ENCODE assay signal across 18 cellular contexts in genomic region chr11:41459602-41460405, GRCh38. TPM values are rescaled to one million over a fixed set of nuclear protein-coding genes. Genes with fewer than 3 reads are reported as not detected.
DNase-seq lines count a peak whose midpoint lies in the region; ATAC-seq, FAIRE-seq and TF ChIP-seq lines count a peak whose summit lies in the region.
"Had no signal": no experiment of that assay in that cellular context is flagged by ENCODE, and none has a peak within 500 bp of the region (broad histone marks: within the 10 kb centered on the region; RNA-seq: fewer than 3 reads in every experiment).

Gene LRRC4C (minus strand): TSS chr11:41459652.

- TF ChIP-seq EP300 in H1 (IDR thresholded peaks at IDR 0.05; ENCODE audit: borderline replicate concordance in 1 of 2, low read depth in 2 of 2, low read length in 2 of 2) (no peak), neural cell (conservative IDR thresholded peaks at IDR 0.05; ENCODE audit: poor library complexity, severe bottlenecking) (no peak)

- intact Hi-C loops in lower leg skin (cut with DNase I; ENCODE audit: low total_unique reads), result no loop called here

- H2BK12ac ChIP-seq in H1 (ENCODE audit: low read depth, low read length), result peak within 1 kb of the TSS; percentile 45; the same call in 1 of the 2 replicates

- H2AFZ ChIP-seq in H1 (ENCODE audit: low read length), result peak within 1 kb of the TSS; percentile 82
- H2AFZ ChIP-seq in neural cell (ENCODE audit: low read depth, low read length), result no peak within 1 kb of the TSS

- TF ChIP-seq RAD21 in H1 (IDR thresholded peaks at IDR 0.05 in 1 of 2, conservative IDR thresholded peaks at IDR 0.05 in 1 of 2; ENCODE audit: low read depth in 2 of 2, low read length in 2 of 2) (no peak), neural cell (conservative IDR thresholded peaks at IDR 0.05) (no peak)

- H2BK15ac ChIP-seq in H1 (ENCODE audit: low read length), result no peak within 1 kb of the TSS

- H3K23me2 ChIP-seq in H1 (ENCODE audit: low read depth, low read length), result no peaks in the 10 kb centered on the region; the same call in 1 of the 2 replicates

- H3K4me2 ChIP-seq in H1 (ENCODE audit: insufficient read depth in 1 of 2, low read depth in 2 of 2, low read length in 2 of 2), result peak within 1 kb of the TSS; percentile 55 to 81
- no peak within 1 kb of the TSS for H3K4me2 ChIP-seq in neural cell (ENCODE audit: low read length)

- no peak for FAIRE-seq in H1 (lab: Jason Lieb, UNC)

- H3K9ac ChIP-seq in H1 (replicated peaks in 1 of 4; ENCODE audit: extremely low read depth in 1 of 4, low read depth in 3 of 4, low read length in 3 of 4), result peak within 1 kb of the TSS in 1 of 4 experiments; percentile 4; a peak in 1 of 7 replicates
- peak within 1 kb of the TSS; percentile 37 for H3K9ac ChIP-seq in neural cell (ENCODE audit: low read length)

- H3F3A ChIP-seq in neural cell (ENCODE audit: insufficient read depth, low read length, poor library complexity, severe bottlenecking), result no peaks in the 10 kb centered on the region

- DNase-seq in AG04449 (ENCODE audit: low read depth, low spot score), result no peak
- DNase-seq in NCI-H774 (lab: John Stamatoyannopoulos, UW), result peak; percentile 19
- peak in 1 of 2 experiments; percentile 52 for DNase-seq in H1 (ENCODE audit: low read depth in 1 of 2, low spot score in 2 of 2)
- no peak for DNase-seq in stimulated activated naive CD8-positive, alpha-beta T cell treated with anti-CD3 and anti-CD28 coated beads, Interleukin-15, Interleukin-2, amounts not matched to agents 100 U/mL and 50 U/mL, for 24 hours
- no peak for DNase-seq in lower leg skin (ENCODE audit: low spot score in 2 of 2)
- DNase-seq in activated CD4-positive, alpha-beta T cell treated with anti-CD3 and anti-CD28 coated beads, Interleukin-2, amount 50 U/mL, for 48 hours, result no peak
- DNase-seq: Calu3; central memory CD4-positive, alpha-beta T cell; IMR-90; left ventricle myocardium inferior; naive thymus-derived CD8-positive, alpha-beta T cell; NCI-H226; OCI-M1; stimulated activated naive B cell treated with anti-CD40 and anti-IgM and Interleukin-4, amounts not matched to agents 10 μg/mL and 1 μg/mL and 100 μg/mL, for 72 hours had no signal

- no peak within 1 kb of the TSS for H4K91ac ChIP-seq in H1 (replicated peaks; ENCODE audit: insufficient read length, low read length)

- no peak within 1 kb of the TSS for H3K4ac ChIP-seq in H1 (replicated peaks; ENCODE audit: insufficient read length, low read depth, low read length)

- H3K79me1 ChIP-seq in H1 (ENCODE audit: low read depth, low read length), result no peaks in the 10 kb centered on the region

- H3K14ac ChIP-seq in H1 (ENCODE audit: insufficient read length), result peak within 1 kb of the TSS; percentile 14

- H3K4me3 ChIP-seq in AG04449 (ENCODE audit: low read depth, low read length) (peak within 1 kb of the TSS; percentile 7), H1 (ENCODE audit: extremely low read depth in 1 of 4, insufficient read depth in 2 of 4, low read depth in 3 of 4, low read length in 4 of 4) (peak within 1 kb of the TSS in 2 of 4 experiments; percentile 27 to 47; a peak in 3 of 8 replicates), neural cell (ENCODE audit: low read length) (peak within 1 kb of the TSS; percentile 45), lower leg skin (ENCODE audit: low read depth, poor library complexity, severe bottlenecking) (no peak within 1 kb of the TSS)
- H3K4me3 ChIP-seq: left ventricle myocardium inferior had no signal

- H3K23ac ChIP-seq in H1 (ENCODE audit: insufficient read length), result no peak within 1 kb of the TSS

- 66% methylated on average over 17 of the region's 19 CpGs; no CpG with 5 or more reads in 1 of the 2 experiments for WGBS in H1 (ENCODE audit: extremely low coverage in 1 of 2, insufficient coverage in 1 of 2, insufficient read length in 1 of 2, insufficient replicate concordance in 2 of 2, low coverage in 1 of 2, low lambda C conversion rate in 2 of 2, missing lambda C conversion rate in 1 of 2), 2 experiments
- WGBS in lower leg skin, 2 donors, result 3 to 5% methylated on average over 19 of the region's 19 CpGs

- H3K27me3 ChIP-seq in H1 (replicated peaks in 1 of 4; ENCODE audit: control insufficient read depth in 3 of 4, extremely low read depth in 1 of 4, insufficient read depth in 3 of 4, low read length in 3 of 4), result no peaks in the 10 kb centered on the region
- H3K27me3 ChIP-seq in neural cell (ENCODE audit: insufficient read depth, low read depth, low read length), result no peaks in the 10 kb centered on the region

- no peak within 1 kb of the TSS for H2AK5ac ChIP-seq in H1 (ENCODE audit: low read depth, low read length)

- H3K36me3 ChIP-seq in H1 (ENCODE audit: control insufficient read depth in 2 of 4, insufficient read depth in 4 of 4, low read length in 3 of 4), result no peaks in the 10 kb centered on the region
- no peaks in the 10 kb centered on the region for H3K36me3 ChIP-seq in neural cell (ENCODE audit: insufficient read depth, low read length)
- H3K36me3 ChIP-seq: left ventricle myocardium inferior had no signal

- H3K79me2 ChIP-seq in H1 (ENCODE audit: control insufficient read depth in 1 of 2, insufficient read depth in 2 of 2, low read length in 2 of 2) (no peaks in the 10 kb centered on the region), neural cell (replicated peaks; ENCODE audit: insufficient read depth, low read length) (no peaks in the 10 kb centered on the region)

- POLR2A ChIA-PET in AG04449 (lab: Yijun Ruan, JAX), result no interaction called here
- POLR2A ChIA-PET in H1 (lab: Charles Lee; ENCODE audit: partially characterized antibody), result no interaction called here

- H3K4me1 ChIP-seq in H1 (replicated peaks in 1 of 4; ENCODE audit: control insufficient read depth in 3 of 4, insufficient read depth in 4 of 4, low read length in 3 of 4), result peaks cover 2 to 27% (median 11%) of the 10 kb centered on the region in 4 experiments; a peak in 6 of 7 replicates
- H3K4me1 ChIP-seq: left ventricle myocardium inferior had no signal

- H2BK20ac ChIP-seq in H1 (ENCODE audit: low read length), result peak within 1 kb of the TSS; percentile 28; the same call in 1 of the 2 replicates

- peak within 1 kb of the TSS; percentile 17 for H3K18ac ChIP-seq in H1 (ENCODE audit: extremely low read depth, low read length)

- CTCF ChIA-PET in AG04449 (lab: Yijun Ruan, JAX), result interaction anchor here (0.9 to 2.4 kb wide), 8 partner anchors 10 to 1066 kb away, joined by 3 to 27 read pairs (median 4); no protein-coding TSS in a partner anchor
- CTCF ChIA-PET in H1 (lab: Charles Lee; ENCODE audit: partially characterized antibody), result interaction anchor here (0.5 to 3.4 kb wide), 22 partner anchors 10 to 1897 kb away, joined by 3 to 17 read pairs (median 4); no protein-coding TSS in a partner anchor

- ATAC-seq in stimulated activated naive CD8-positive, alpha-beta T cell treated with anti-CD3 and anti-CD28 coated beads, Interleukin-15, Interleukin-2, amounts not matched to agents 100 U/mL and 50 U/mL, for 24 hours, result no peak
- no peak for ATAC-seq in GM18861 (IDR thresholded peaks at IDR 0.05; ENCODE audit: unreplicated experiment)
- ATAC-seq: activated CD4-positive, CD25-positive, alpha-beta regulatory T cell treated with anti-CD3 and anti-CD28 coated beads, Interleukin-2, amount 50 U/mL, for 24 hours; activated naive CD4-positive, alpha-beta T cell treated with anti-CD3 and anti-CD28 coated beads, Interleukin-2, amount 50 U/mL, for 72 hours; naive thymus-derived CD8-positive, alpha-beta T cell; stimulated activated naive B cell treated with anti-CD40 and anti-IgM and Interleukin-4, amounts not matched to agents 10 μg/mL and 1 μg/mL and 100 μg/mL, for 72 hours had no signal

- no peaks in the 10 kb centered on the region for H4K20me1 ChIP-seq in H1 (replicated peaks in 1 of 2; ENCODE audit: control insufficient read depth in 1 of 2, insufficient read depth in 2 of 2, low read length in 2 of 2)
- H4K20me1 ChIP-seq in neural cell (ENCODE audit: insufficient read depth), result no peaks in the 10 kb centered on the region

- H3K9me3 ChIP-seq in H1 (ENCODE audit: insufficient read depth in 2 of 2, low read depth in 1 of 2, low read length in 1 of 2), result no peaks in the 10 kb centered on the region
- no peaks in the 10 kb centered on the region for H3K9me3 ChIP-seq in neural cell (ENCODE audit: low read length)

- H4K8ac ChIP-seq in H1 (ENCODE audit: extremely low read depth, insufficient read depth, low read length), result no peak within 1 kb of the TSS

- H4K5ac ChIP-seq in H1 (ENCODE audit: insufficient read length, low read depth, low read length), result peak within 1 kb of the TSS; percentile 51

- H3K27ac ChIP-seq in H1 (ENCODE audit: low read depth, low read length), result no peak within 1 kb of the TSS
- no peak within 1 kb of the TSS for H3K27ac ChIP-seq in neural cell (ENCODE audit: low read length)
- H3K27ac ChIP-seq: left ventricle myocardium inferior had no signal

- TF ChIP-seq CTCF in AG04449 (IDR thresholded peaks at IDR 0.05; ENCODE audit: insufficient read depth, low read length, missing control alignments), result no peak
- TF ChIP-seq CTCF in H1 (IDR thresholded peaks at IDR 0.05; ENCODE audit: control extremely low read depth in 1 of 3, insufficient read depth in 1 of 3, low read depth in 1 of 3, low read length in 3 of 3), result no peak
- TF ChIP-seq CTCF in neural cell (IDR thresholded peaks at IDR 0.05; ENCODE audit: poor library complexity, severe bottlenecking), result no peak
- no peak for TF ChIP-seq CTCF in lower leg skin (IDR thresholded peaks at IDR 0.05)

- no peak within 1 kb of the TSS for H2BK120ac ChIP-seq in H1 (replicated peaks; ENCODE audit: low read depth, low read length)

- H2BK5ac ChIP-seq in H1 (ENCODE audit: low read depth, low read length), result peak within 1 kb of the TSS; percentile 8; the same call in 1 of the 2 replicates

- no peak within 1 kb of the TSS for H3K56ac ChIP-seq in H1 (replicated peaks; ENCODE audit: insufficient read length, low read depth, low read length)

- no peak for TF ChIP-seq POLR2A in H1 (IDR thresholded peaks at IDR 0.05; ENCODE audit: control extremely low read depth in 1 of 2, low read depth in 2 of 2, low read length in 2 of 2)
- TF ChIP-seq POLR2A in lower leg skin (IDR thresholded peaks at IDR 0.05), result no peak

- H3K9me2 ChIP-seq in neural cell (ENCODE audit: insufficient read depth, low read length), result no peaks in the 10 kb centered on the region

RNA-seq across cellular contexts. Expression of gene LRRC4C, which starts in this region (rescaled TPM):
- total RNA-seq in H1 (2021; fragmentation: NEBNext Ultra II Directional; extraction: Animal tissue kit (Norgen Biotek cat#: 25700)), result 1.9 and 2.2 TPM in 2 replicates
- polyA plus RNA-seq in H1 (2011; rRNA removed) (0.23 and 0.25 TPM in 2 replicates), neural cell (21.3 and 24.3 TPM in 2 replicates)
- polyA plus RNA-seq in H1 (2011; cell fraction: cytosol; rRNA removed), result 0.13 TPM
- polyA plus RNA-seq in H1 (2011; cell fraction: nucleus; rRNA removed), result 0.10 TPM
- polyA plus RNA-seq in H1 (2012, experiment 1 of 2), result 0.12 to 0.37 TPM (median 0.25 TPM) in 4 replicates
- not detected for polyA plus RNA-seq in H1 (2012, experiment 2 of 2)
- polyA plus RNA-seq in H1 (2013, experiment 1 of 2), result 0.51 TPM
- 0.31 TPM for polyA plus RNA-seq in H1 (2013, experiment 2 of 2)
- 0.19 and 0.20 TPM in 2 replicates for polyA minus RNA-seq in H1 (2011; rRNA and poly(A)+ RNA removed)
- polyA minus RNA-seq in H1 (2011; cell fraction: cytosol; rRNA and poly(A)+ RNA removed), result not detected
- polyA minus RNA-seq in H1 (2011; cell fraction: nucleus; rRNA and poly(A)+ RNA removed), result 1.3 TPM
- polyA minus RNA-seq in neural cell, result 92.3 and 97.0 TPM in 2 replicates
- 1 to 10 TPM in 1 of 4 donors, under 1 TPM in 1, not detected in 2; 0.19 to 1.1 TPM for total RNA-seq in lower leg skin
- total RNA-seq: activated naive CD4-positive, alpha-beta T cell treated with anti-CD3 and anti-CD28 coated beads, Interleukin-2, amount 50 U/mL, for 72 hours; Calu3; naive thymus-derived CD8-positive, alpha-beta T cell had no signal
- polyA plus RNA-seq: naive thymus-derived CD8-positive, alpha-beta T cell had no signal

Comparison
In these comparisons a context has a peak if more than half of its experiments do, and no peak if none do; other contexts are left out.
1. RNA of gene LRRC4C (polyA plus RNA-seq): 21.3 to 24.3 TPM in neural cell; 0.10 to 0.51 TPM in H1; every median in the first group is over 10 times any median in the second.